In genomic region chr4:25792200-25792791, GRCh38 we compare ENCODE assay signal across 8 cellular contexts.
DNase-seq lines count a peak whose midpoint lies in the region; ATAC-seq and TF ChIP-seq lines count a peak whose summit lies in the region.

No MANE protein-coding gene starts in this region.

- no peaks in the 10 kb centered on the region for H3K4me1 ChIP-seq in OCI-LY7 (ENCODE audit: insufficient read depth, low read length, poor library complexity, severe bottlenecking)

- H2AFZ ChIP-seq in OCI-LY7 (ENCODE audit: low read length) = no peak overlapping the region

- H3K27ac ChIP-seq in 22Rv1 = no peak overlapping the region
- no peak overlapping the region for H3K27ac ChIP-seq in OCI-LY7 (ENCODE audit: low read depth, low read length, poor library complexity, severe bottlenecking)

- peak; percentile 92 for TF ChIP-seq CTCF in 22Rv1 (IDR thresholded peaks at IDR 0.05)
- peak; percentile 33 for TF ChIP-seq CTCF in GM10266 (IDR thresholded peaks at IDR 0.05; ENCODE audit: control insufficient read depth, insufficient read depth, low read depth, missing control alignments)
- TF ChIP-seq CTCF in OCI-LY7 (conservative IDR thresholded peaks at IDR 0.05; ENCODE audit: low read length) = peak; percentile 81
- peak; percentile 46 for TF ChIP-seq CTCF in fibroblast of villous mesenchyme (IDR thresholded peaks at IDR 0.05; ENCODE audit: insufficient read depth, low read depth, low read length)

- CTCF ChIA-PET in OCI-LY7 (lab: Charles Lee; ENCODE audit: unreplicated experiment) = interaction anchor here (0.5 to 1.2 kb wide), 2 partner anchors 11 to 50 kb away, joined by 3 to 6 read pairs; no protein-coding TSS in a partner anchor

- H3K4me3 ChIP-seq in OCI-LY7 (ENCODE audit: low read depth, low read length, poor library complexity, severe bottlenecking) (no peak overlapping the region), fibroblast of villous mesenchyme (ENCODE audit: low read depth, low read length) (no peak overlapping the region)

- no peak for DNase-seq in GM10266 (ENCODE audit: extremely low spot score)
- peak; percentile 40 for DNase-seq in OCI-LY7 (ENCODE audit: low spot score)
- peak; percentile 14 for DNase-seq in fibroblast of villous mesenchyme (ENCODE audit: low read depth)
- DNase-seq in posterior vena cava (ENCODE audit: low spot score) = no peak
- no peak for DNase-seq in foreskin melanocyte

- no peaks in the 10 kb centered on the region for H4K20me1 ChIP-seq in OCI-LY7 (ENCODE audit: insufficient read depth, low read length)

- no TSS peak for BruUV-seq in OCI-LY7 (replicated peaks; lab: Mats Ljungman, UMichigan)

- H3K9me2 ChIP-seq in OCI-LY7 (ENCODE audit: insufficient read depth, low read length) = no peaks in the 10 kb centered on the region

- ATAC-seq in GM18870 (IDR thresholded peaks at IDR 0.05; ENCODE audit: unreplicated experiment) (no peak), GM19351 (IDR thresholded peaks at IDR 0.05; ENCODE audit: unreplicated experiment) (no peak)

- peaks cover 98% of the 10 kb centered on the region for H3K36me3 ChIP-seq in OCI-LY7 (ENCODE audit: insufficient read depth, low read length)

- POLR2A ChIA-PET in OCI-LY7 (lab: Charles Lee) = interaction anchor here (1.1 kb wide), 1 partner anchor 28 kb away, joined by 3 read pairs; no protein-coding TSS in a partner anchor

- intact Hi-C loops in OCI-LY7 (cut with micrococcal nuclease; ENCODE audit: unreplicated experiment) = no loop called here
- intact Hi-C loops in posterior vena cava (cut with DNase I) = no loop called here

- no peaks in the 10 kb centered on the region for H3K9me3 ChIP-seq in OCI-LY7 (ENCODE audit: low read length)

- H3K4me2 ChIP-seq in OCI-LY7 (ENCODE audit: low read length) = no peak overlapping the region

- H3K79me2 ChIP-seq in OCI-LY7 (ENCODE audit: insufficient read depth, low read depth, low read length) = no peaks in the 10 kb centered on the region

Comparison
In these comparisons a context has a peak if more than half of its experiments do, and no peak if none do; other contexts are left out.
1. CTCF ChIP-seq: peak in every context shown above with its lines; median percentile 92 in 22Rv1; 81 in OCI-LY7; 46 in fibroblast of villous mesenchyme; 33 in GM10266.
2. DNase-seq: peak in OCI-LY7 (single experiment) and fibroblast of villous mesenchyme (single experiment); none in GM10266 (single experiment), posterior vena cava (single experiment) and foreskin melanocyte (single experiment).